8 cellular contexts compared by ENCODE assay signal in the genomic region with DNA sequence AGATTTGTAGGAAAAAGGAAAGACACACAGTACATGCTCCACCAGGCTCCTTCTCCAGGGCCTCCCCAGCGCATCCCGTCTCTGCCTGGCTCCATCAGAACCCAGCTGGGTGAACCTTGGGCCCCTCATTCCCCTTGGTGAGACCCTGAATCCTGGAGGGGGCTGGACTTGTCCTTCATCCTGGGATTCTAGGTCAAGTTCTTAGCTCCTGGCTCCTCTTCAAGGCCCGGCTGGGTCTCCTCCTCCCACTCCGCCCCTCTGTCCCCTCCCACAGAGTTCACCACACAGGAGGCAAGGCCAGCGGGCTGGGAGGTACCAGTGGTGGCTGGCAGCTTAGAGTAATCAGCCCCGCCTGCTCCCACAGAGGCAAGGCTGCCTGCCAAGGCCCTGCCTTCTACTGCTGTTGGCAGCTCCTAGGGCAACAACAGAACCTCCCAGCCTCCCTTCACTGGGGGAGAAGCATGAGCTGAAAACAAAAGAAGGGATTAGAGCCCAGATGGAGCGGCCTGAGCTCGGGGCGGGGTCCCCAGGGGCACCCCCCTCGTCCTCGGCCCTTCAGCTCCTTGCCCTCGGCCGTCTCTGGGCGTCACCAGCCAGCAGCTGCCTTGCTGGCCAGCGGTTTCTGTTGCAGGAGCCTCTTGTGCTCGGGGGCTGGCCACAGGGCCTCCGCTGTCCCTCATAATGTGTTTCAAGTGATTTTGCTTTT. TPM values are rescaled to one million over a fixed set of nuclear protein-coding genes. Genes with fewer than 3 reads are reported as not detected.
A peak's percentile ranks its signal among the peaks of the same experiment; 100 is the strongest.
DNase-seq lines count a peak whose midpoint lies in the region; ATAC-seq and TF ChIP-seq lines count a peak whose summit lies in the region.

No MANE protein-coding gene starts in this region.

- peak overlapping the region; percentile 50 for H3K27ac Mint-ChIP-seq in activated CD4-positive, alpha-beta T cell treated with anti-CD3 and anti-CD28 coated beads, Interleukin-2, amount 10 ng/mL, durations not matched to agents 7 days and 5 days
- H3K27ac Mint-ChIP-seq in naive thymus-derived CD8-positive, alpha-beta T cell = peak overlapping the region in 8 of 10 donors; percentile 13 to 91 (median 74)

- TF ChIP-seq CTCF in 22Rv1 (IDR thresholded peaks at IDR 0.05) = no peak
- TF ChIP-seq CTCF in fibroblast of pulmonary artery (IDR thresholded peaks at IDR 0.05; ENCODE audit: low read length, missing control alignments) = no peak
- no peak for TF ChIP-seq CTCF in GM20000 (IDR thresholded peaks at IDR 0.05; ENCODE audit: extremely low read depth, missing control alignments)

- peak; percentile 57 for DNase-seq in G401 (ENCODE audit: low spot score)
- peak; percentile 27 for DNase-seq in NCI-H2081 treated with DMSO at 0.1 percent for 48 hours (lab: John Stamatoyannopoulos, UW)
- DNase-seq in activated CD4-positive, alpha-beta T cell treated with anti-CD3 and anti-CD28 coated beads, Interleukin-2, amount 10 ng/mL, durations not matched to agents 7 days and 5 days = peak; percentile 40
- peak; percentile 96 for DNase-seq in fibroblast of pulmonary artery (ENCODE audit: low read depth)
- DNase-seq in naive thymus-derived CD8-positive, alpha-beta T cell = peak; percentile 29 to 88 (median 56)
- no peak for DNase-seq in GM20000 (ENCODE audit: low spot score)

- peaks cover 19% of the 10 kb centered on the region for H3K4me1 Mint-ChIP-seq in activated CD4-positive, alpha-beta T cell treated with anti-CD3 and anti-CD28 coated beads, Interleukin-2, amount 10 ng/mL, durations not matched to agents 7 days and 5 days
- peaks cover 14 to 49% (median 38%) of the 10 kb centered on the region in 4 donors for H3K4me1 Mint-ChIP-seq in naive thymus-derived CD8-positive, alpha-beta T cell

- no peak overlapping the region for H3K4me3 Mint-ChIP-seq in activated CD4-positive, alpha-beta T cell treated with anti-CD3 and anti-CD28 coated beads, Interleukin-2, amount 10 ng/mL, durations not matched to agents 7 days and 5 days
- peak overlapping the region in 7 of 10 donors; percentile 36 to 79 (median 66) for H3K4me3 Mint-ChIP-seq in naive thymus-derived CD8-positive, alpha-beta T cell

- CTCF ChIA-PET in activated CD4-positive, alpha-beta T cell treated with anti-CD3 and anti-CD28 coated beads, Interleukin-2, amount 10 ng/mL, durations not matched to agents 7 days and 5 days (lab: Charles Lee) = interaction anchor here (0.6 to 2.4 kb wide), 6 partner anchors 9 to 68 kb away, joined by 3 to 9 read pairs (median 5); no protein-coding TSS in a partner anchor

- H3K36me3 Mint-ChIP-seq in activated CD4-positive, alpha-beta T cell treated with anti-CD3 and anti-CD28 coated beads, Interleukin-2, amount 10 ng/mL, durations not matched to agents 7 days and 5 days (ENCODE audit: low read depth) = no peaks in the 10 kb centered on the region
- no peaks in the 10 kb centered on the region for H3K36me3 Mint-ChIP-seq in naive thymus-derived CD8-positive, alpha-beta T cell

- H3K9me3 Mint-ChIP-seq in activated CD4-positive, alpha-beta T cell treated with anti-CD3 and anti-CD28 coated beads, Interleukin-2, amount 10 ng/mL, durations not matched to agents 7 days and 5 days = no peaks in the 10 kb centered on the region
- H3K9me3 Mint-ChIP-seq in naive thymus-derived CD8-positive, alpha-beta T cell = no peaks in the 10 kb centered on the region

- peak overlapping the region; percentile 89 for H3K27ac ChIP-seq in 22Rv1

- peak; percentile 99 for ATAC-seq in naive thymus-derived CD8-positive, alpha-beta T cell
- ATAC-seq in GM21528 (IDR thresholded peaks at IDR 0.05; ENCODE audit: low FRiP score, unreplicated experiment) = no peak

- no peak overlapping the region for H3K4me3 ChIP-seq in fibroblast of pulmonary artery (replicated peaks; ENCODE audit: low read depth, low read length)

- POLR2A ChIA-PET in activated CD4-positive, alpha-beta T cell treated with anti-CD3 and anti-CD28 coated beads, Interleukin-2, amount 10 ng/mL, durations not matched to agents 7 days and 5 days (lab: Charles Lee) = no interaction called here
- POLR2A ChIA-PET in naive thymus-derived CD8-positive, alpha-beta T cell (lab: Charles Lee) = interaction anchor here (0.8 to 3.1 kb wide), 8 partner anchors 9 to 65 kb away, joined by 3 to 43 read pairs (median 9); a partner anchor contains a TSS

- in situ Hi-C loops in G401 (cut with HindIII; ENCODE audit: low sequenced_read_pairs) = no loop called here

- no peaks in the 10 kb centered on the region for H3K27me3 Mint-ChIP-seq in activated CD4-positive, alpha-beta T cell treated with anti-CD3 and anti-CD28 coated beads, Interleukin-2, amount 10 ng/mL, durations not matched to agents 7 days and 5 days
- no peaks in the 10 kb centered on the region for H3K27me3 Mint-ChIP-seq in naive thymus-derived CD8-positive, alpha-beta T cell

RNA-seq across cellular contexts. Expression of a gene that starts 49.4 kb away (rescaled TPM):
- total RNA-seq in G401 (2014; rRNA removed; shearing (Covaris generic)) = 397 and 405 TPM in 2 replicates
- total RNA-seq in activated CD4-positive, alpha-beta T cell treated with anti-CD3 and anti-CD28 coated beads, Interleukin-2, amount 10 ng/mL, durations not matched to agents 7 days and 5 days = 100 to 1,000 TPM; 231 to 248 TPM
- 100 to 1,000 TPM; 104 to 126 TPM for total RNA-seq in naive thymus-derived CD8-positive, alpha-beta T cell
- 100 to 1,000 TPM; 256 to 378 (median 273) TPM for polyA plus RNA-seq in naive thymus-derived CD8-positive, alpha-beta T cell
